Comparison of ENCODE assay signal across 16 cellular contexts in the genomic region with DNA sequence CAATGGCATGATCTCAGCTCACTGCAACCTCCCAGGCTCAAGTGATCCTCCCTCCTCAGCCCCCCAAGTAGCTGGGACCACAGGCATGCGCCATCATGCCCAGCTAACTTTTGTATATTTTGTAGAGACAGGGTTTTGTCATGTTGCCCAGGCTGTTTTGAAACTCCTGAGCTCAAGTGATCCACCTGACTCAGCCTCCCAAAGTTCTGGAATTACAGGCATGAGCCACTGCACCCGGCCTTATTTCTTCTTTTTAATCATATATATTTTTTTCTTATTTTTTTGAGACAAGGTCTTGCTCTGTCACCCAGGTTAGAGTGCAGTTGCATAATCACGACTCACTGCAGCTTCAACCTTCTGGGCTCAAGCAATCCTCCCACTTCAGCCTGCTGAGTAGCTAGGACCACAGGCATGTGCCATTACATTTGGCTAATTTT.
A peak's percentile ranks its signal among the peaks of the same experiment; 100 is the strongest.
DNase-seq lines count a peak whose midpoint lies in the region; ATAC-seq, FAIRE-seq and TF ChIP-seq lines count a peak whose summit lies in the region.
"Had no signal": no experiment of that assay in that cellular context is flagged by ENCODE, and none has a peak within 500 bp of the region (broad histone marks: within the 10 kb centered on the region; RNA-seq: fewer than 3 reads in every experiment).

No MANE protein-coding gene starts in this region.

- FAIRE-seq in A549 (lab: Jason Lieb, UNC), result no peak
- FAIRE-seq: H54, TTC549 had no signal

- no peaks in the 10 kb centered on the region for H3K9me2 ChIP-seq in hepatocyte (replicated peaks; ENCODE audit: insufficient read depth)

- WGBS in A549 (ENCODE audit: missing lambda C conversion rate), result 56% methylated on average over 3 of the region's 3 CpGs
- WGBS in hepatocyte (ENCODE audit: low lambda C conversion rate, missing lambda C conversion rate), result 84% methylated on average over 3 of the region's 3 CpGs

- H3K36me3 Mint-ChIP-seq in T-helper 17 cell (ENCODE audit: low read depth), result peaks cover 12% of the 10 kb centered on the region

- no peak overlapping the region for H3K4me3 Mint-ChIP-seq in T-helper 17 cell
- H3K4me3 Mint-ChIP-seq: CD8-positive, alpha-beta memory T cell; neural progenitor cell had no signal

- no peak overlapping the region for H3K27ac Mint-ChIP-seq in T-helper 17 cell
- H3K27ac Mint-ChIP-seq: neural progenitor cell had no signal

- TF ChIP-seq EP300 in A549 (IDR thresholded peaks at IDR 0.05), result no peak

- H3K79me2 ChIP-seq in hepatocyte, result no peaks in the 10 kb centered on the region

- H4K20me1 ChIP-seq in hepatocyte (ENCODE audit: insufficient read depth, poor library complexity, severe bottlenecking), result no peaks in the 10 kb centered on the region

- H3K4me1 ChIP-seq in A549 (peaks cover 9% of the 10 kb centered on the region; the same call in 2 of the 3 replicates), RWPE2 (ENCODE audit: insufficient read depth, poor library complexity, severe bottlenecking) (peaks cover 28% of the 10 kb centered on the region), hepatocyte (ENCODE audit: insufficient read depth) (no peaks in the 10 kb centered on the region)
- H3K4me1 ChIP-seq: neural progenitor cell had no signal

- CTCF ChIA-PET in A549 (lab: Yijun Ruan, JAX), result interaction anchor here (0.6 kb wide), 1 partner anchor 11 kb away, joined by 5 read pairs; no protein-coding TSS in a partner anchor

- peak overlapping the region; percentile 5; the same call in 1 of the 3 replicates for H3K4me2 ChIP-seq in A549
- no peak overlapping the region for H3K4me2 ChIP-seq in hepatocyte
- H3K4me2 ChIP-seq: neural progenitor cell had no signal

- H3K4me1 Mint-ChIP-seq in T-helper 17 cell, result peaks cover 15% of the 10 kb centered on the region

- no peak for TF ChIP-seq RAD21 in A549 (conservative IDR thresholded peaks at IDR 0.05 in 1 of 2, IDR thresholded peaks at IDR 0.05 in 1 of 2)

- ATAC-seq in A549 (no peak), RWPE2 (ENCODE audit: low read depth) (peak; percentile 69), HG03045 (IDR thresholded peaks at IDR 0.05; ENCODE audit: unreplicated experiment) (no peak), T-helper 17 cell (no peak)
- ATAC-seq: left lobe of liver had no signal

- no peaks in the 10 kb centered on the region for H3K27me3 Mint-ChIP-seq in T-helper 17 cell
- H3K27me3 Mint-ChIP-seq: CD8-positive, alpha-beta memory T cell had no signal

- TF ChIP-seq CTCF in A549 (IDR thresholded peaks at IDR 0.05) (no peak), RWPE2 (IDR thresholded peaks at IDR 0.05; ENCODE audit: poor library complexity, severe bottlenecking) (no peak), hepatocyte (IDR thresholded peaks at IDR 0.05; ENCODE audit: poor library complexity) (no peak)

- DNase-seq in A549 (ENCODE audit: low read depth in 1 of 2, low spot score in 1 of 2) (peak in 1 of 2 experiments; percentile 9), ELR (ENCODE audit: low read depth) (peak; percentile 66), RWPE2 (ENCODE audit: low spot score) (no peak), fibroblast of peridontal ligament (ENCODE audit: extremely low read depth) (peak; percentile 88), hepatocyte (ENCODE audit: low spot score) (no peak), inferior parietal cortex (ENCODE audit: extremely low spot score) (no peak), T-helper 17 cell (no peak)
- DNase-seq: CD8-positive, alpha-beta memory T cell; central memory CD4-positive, alpha-beta T cell; NCI-H2171 treated with DMSO at 0.1 percent for 48 hours; RPMI8226 had no signal

- no peak overlapping the region for H2AFZ ChIP-seq in hepatocyte
- H2AFZ ChIP-seq: neural progenitor cell had no signal

- no peak overlapping the region for H3K4me3 ChIP-seq in A549
- H3K4me3 ChIP-seq in RWPE2 (ENCODE audit: severe bottlenecking), result no peak overlapping the region
- H3K4me3 ChIP-seq in hepatocyte, result no peak overlapping the region
- H3K4me3 ChIP-seq: neural progenitor cell had no signal

- H3K9me3 ChIP-seq in A549 (no peaks in the 10 kb centered on the region), RWPE2 (ENCODE audit: severe bottlenecking) (no peaks in the 10 kb centered on the region), hepatocyte (ENCODE audit: low read depth) (no peaks in the 10 kb centered on the region), T-helper 17 cell (ENCODE audit: control insufficient read depth, low read length, poor library complexity, severe bottlenecking) (no peaks in the 10 kb centered on the region)

- POLR2A ChIA-PET in A549 (lab: Yijun Ruan, JAX), result no interaction called here

- H3K36me3 ChIP-seq in RWPE2 (ENCODE audit: low read depth), result peaks cover 60% of the 10 kb centered on the region
- no peaks in the 10 kb centered on the region for H3K36me3 ChIP-seq in hepatocyte (replicated peaks; ENCODE audit: insufficient read depth, low read depth)
- H3K36me3 ChIP-seq: neural progenitor cell had no signal

- H3K27ac ChIP-seq in A549 (peak overlapping the region in 1 of 2 experiments; percentile 57; a peak in 3 of 6 replicates), RWPE2 (ENCODE audit: poor library complexity, severe bottlenecking) (peak overlapping the region; percentile 61), hepatocyte (no peak overlapping the region)
- H3K27ac ChIP-seq: neural progenitor cell had no signal

- TF ChIP-seq POLR2A in A549 (IDR thresholded peaks at IDR 0.05; ENCODE audit: low read length), result no peak

- H3K27me3 ChIP-seq in RWPE2 (ENCODE audit: insufficient read depth, poor library complexity, severe bottlenecking) (no peaks in the 10 kb centered on the region), hepatocyte (no peaks in the 10 kb centered on the region)
- H3K27me3 ChIP-seq: neural progenitor cell had no signal

TF ChIP-seq in A549, 52 proteins besides CTCF, POLR2A, EP300 and RAD21:
- TF ChIP-seq MAFK (IDR thresholded peaks at IDR 0.05; ENCODE audit: partially characterized antibody) (no peak), CEBPB (IDR thresholded peaks at IDR 0.05) (peak in 1 of 2 experiments; percentile 49; a peak in 1 of 4 replicates)

Comparison
In these comparisons a context has a peak if more than half of its experiments do, and no peak if none do; other contexts are left out.
1. DNase-seq: peak in ELR (single experiment) and fibroblast of peridontal ligament (single experiment); none in RWPE2 (single experiment), hepatocyte (single experiment), inferior parietal cortex (single experiment) and T-helper 17 cell (0 of 3).